Comparison of ENCODE assay signal across 8 cellular contexts in genomic region chr11:102341844-102342318, GRCh38. TPM values are rescaled to one million over a fixed set of nuclear protein-coding genes. Genes with fewer than 3 reads are reported as not detected.
DNase-seq lines count a peak whose midpoint lies in the region; ATAC-seq, FAIRE-seq and TF ChIP-seq lines count a peak whose summit lies in the region.

No MANE protein-coding gene starts in this region.

- H3F3A ChIP-seq in GM23248 (ENCODE audit: insufficient read depth) = peaks cover 21% of the 10 kb centered on the region
- H3F3A ChIP-seq in MM.1S (ENCODE audit: insufficient read depth, low read length) = peaks cover 14% of the 10 kb centered on the region

- no peak for TF ChIP-seq POLR2A in gastroesophageal sphincter (IDR thresholded peaks at IDR 0.05)

- intact Hi-C loops in pancreas (cut with DNase I) = loop anchor here in 1 of 3 donors (5.0 kb wide), 1 partner anchor 155 kb away; no protein-coding TSS in a partner anchor

- peak; percentile 9 for FAIRE-seq in pancreas (lab: Jason Lieb, UNC)

- H3K9me2 ChIP-seq in GM23248 (ENCODE audit: insufficient read depth) = no peaks in the 10 kb centered on the region
- H3K9me2 ChIP-seq in MM.1S (replicated peaks; ENCODE audit: insufficient read depth, low read length) = no peaks in the 10 kb centered on the region

- H3K27me3 ChIP-seq in GM23248 (replicated peaks; ENCODE audit: insufficient read depth) = no peaks in the 10 kb centered on the region
- H3K27me3 ChIP-seq in MM.1S (replicated peaks; ENCODE audit: insufficient read depth, low read length) = no peaks in the 10 kb centered on the region
- H3K27me3 ChIP-seq in SJCRH30 = no peaks in the 10 kb centered on the region
- H3K27me3 ChIP-seq in gastroesophageal sphincter = no peaks in the 10 kb centered on the region
- no peaks in the 10 kb centered on the region for H3K27me3 ChIP-seq in pancreas

- H3K4me1 ChIP-seq in GM23248 (ENCODE audit: insufficient read depth) (peaks cover 21% of the 10 kb centered on the region), MM.1S (ENCODE audit: low read length) (peaks cover 8% of the 10 kb centered on the region; the same call in 1 of the 2 replicates), SJCRH30 (no peaks in the 10 kb centered on the region), gastroesophageal sphincter (peaks cover 5 to 10% (median 6%) of the 10 kb centered on the region in 3 donors), pancreas (peaks cover 0 to 8% (median 0%) of the 10 kb centered on the region in 3 donors)

- H3K9me3 ChIP-seq in GM23248 (ENCODE audit: low read depth) (no peaks in the 10 kb centered on the region), MM.1S (replicated peaks; ENCODE audit: insufficient read depth, low read length) (no peaks in the 10 kb centered on the region), SJCRH30 (replicated peaks) (no peaks in the 10 kb centered on the region), gastroesophageal sphincter (no peaks in the 10 kb centered on the region), pancreas (no peaks in the 10 kb centered on the region)

- no peaks in the 10 kb centered on the region for H4K20me1 ChIP-seq in GM23248 (ENCODE audit: insufficient read depth)
- no peaks in the 10 kb centered on the region for H4K20me1 ChIP-seq in MM.1S (ENCODE audit: insufficient read depth, low read length)

- H3K79me2 ChIP-seq in GM23248 (ENCODE audit: insufficient read depth) (0 out of 2 replicates have a peak, but pooled peaks cover 3% of the 10 kb centered on the region), MM.1S (ENCODE audit: low read length) (0 out of 2 replicates have a peak, but pooled peaks cover 8% of the 10 kb centered on the region)

- no peak overlapping the region for H3K4me2 ChIP-seq in GM23248 (ENCODE audit: unreplicated experiment)
- no peak overlapping the region for H3K4me2 ChIP-seq in MM.1S (ENCODE audit: low read depth, low read length)

- H3K27ac ChIP-seq in GM23248 = no peak overlapping the region
- H3K27ac ChIP-seq in MM.1S (ENCODE audit: low read length) = no peak overlapping the region
- H3K27ac ChIP-seq in SJCRH30 = no peak overlapping the region
- no peak overlapping the region for H3K27ac ChIP-seq in gastroesophageal sphincter
- no peak overlapping the region for H3K27ac ChIP-seq in pancreas

- peak; percentile 92 for TF ChIP-seq CTCF in MM.1S (IDR thresholded peaks at IDR 0.05; ENCODE audit: low read length)
- peak; percentile 73 to 83 (median 76) for TF ChIP-seq CTCF in gastroesophageal sphincter (IDR thresholded peaks at IDR 0.05)
- peak; percentile 54 to 67 (median 66) for TF ChIP-seq CTCF in pancreas (IDR thresholded peaks at IDR 0.05)

- H2AFZ ChIP-seq in GM23248 (peak overlapping the region; percentile 53), MM.1S (ENCODE audit: low read length) (no peak overlapping the region)

- H3K9ac ChIP-seq in GM23248 (no peak overlapping the region), MM.1S (ENCODE audit: low read length) (no peak overlapping the region)

- WGBS in GM23248 (ENCODE audit: low coverage in 1 of 2, low lambda C conversion rate in 2 of 2, missing lambda C conversion rate in 2 of 2), 2 experiments = 90 to 92% methylated on average over 1 of the region's 1 CpG
- WGBS in gastroesophageal sphincter (ENCODE audit: low coverage in 1 of 2), 2 donors = 33% methylated on average over 1 of the region's 1 CpG; no CpG with 5 or more reads in 1 of the 2 donors
- 2 to 7% methylated on average over 1 of the region's 1 CpG for WGBS in pancreas, 2 donors

- in situ Hi-C loops in GM23248 (cut with MboI) = no loop called here

- DNase-seq in EH (ENCODE audit: low read depth) (peak; percentile 83), GM23248 (peak; percentile 90), MM.1S (peak; percentile 78), SJCRH30 (peak; percentile 65 to 84), pancreas (peak in 4 of 6 donors; percentile 59 to 79 (median 70)), cortex of kidney (lab: John Stamatoyannopoulos, UW) (no peak)
- DNase-seq in activated naive CD4-positive, alpha-beta T cell treated with Interleukin-2 at 50 U/mL for 16 hours = peak; percentile 68

- no peak overlapping the region for H3K4me3 ChIP-seq in GM23248
- H3K4me3 ChIP-seq in MM.1S (ENCODE audit: low read length) = no peak overlapping the region
- no peak overlapping the region for H3K4me3 ChIP-seq in SJCRH30
- no peak overlapping the region for H3K4me3 ChIP-seq in gastroesophageal sphincter
- H3K4me3 ChIP-seq in pancreas = no peak overlapping the region

- no peak for TF ChIP-seq EP300 in gastroesophageal sphincter (IDR thresholded peaks at IDR 0.05)

- no peaks in the 10 kb centered on the region for H3K36me3 ChIP-seq in GM23248 (ENCODE audit: low read depth)
- H3K36me3 ChIP-seq in MM.1S (replicated peaks; ENCODE audit: insufficient read depth, low read length) = no peaks in the 10 kb centered on the region; the same call in 1 of the 2 replicates
- H3K36me3 ChIP-seq in SJCRH30 = no peaks in the 10 kb centered on the region
- peaks cover 0 to 21% of the 10 kb centered on the region in 2 donors for H3K36me3 ChIP-seq in gastroesophageal sphincter
- H3K36me3 ChIP-seq in pancreas = no peaks in the 10 kb centered on the region

- ATAC-seq in gastroesophageal sphincter (peak; percentile 58), pancreas (peak; percentile 58 to 80 (median 77))

RNA-seq across cellular contexts. Expression of gene BIRC2, which starts 5.1 kb away (rescaled TPM):
- 73.7 and 104 TPM in 2 replicates for total RNA-seq in GM23248 (2014; rRNA removed; shearing (Covaris generic))
- polyA plus RNA-seq in GM23248 (2016; fragmentation: Nextera tagmentation; extraction: Ambion mirVana) (60.7 and 63.2 TPM in 2 replicates), pancreas (10 to 100 TPM; 20.3 to 23.0 TPM)
- total RNA-seq in SJCRH30 (2014; rRNA removed; shearing (Covaris generic)) = 26.7 and 27.1 TPM in 2 replicates
- total RNA-seq in gastroesophageal sphincter (10 to 100 TPM; 22.4 to 58.2 (median 34.0) TPM), pancreas (10 to 100 TPM; 20.2 to 39.1 (median 24.7) TPM)

RNA-seq across cellular contexts. Expression of gene BIRC3, which starts 24.6 kb away (rescaled TPM):
- total RNA-seq in GM23248 (2014; rRNA removed; shearing (Covaris generic)) = 0.89 and 0.97 TPM in 2 replicates
- polyA plus RNA-seq in GM23248 (2016; fragmentation: Nextera tagmentation; extraction: Ambion mirVana) = 0.57 and 0.79 TPM in 2 replicates
- 0.08 TPM in 1 of 2 replicates, not detected in the other for total RNA-seq in SJCRH30 (2014; rRNA removed; shearing (Covaris generic))
- 10 to 100 TPM; 10.6 to 19.0 (median 14.0) TPM for total RNA-seq in gastroesophageal sphincter
- 10 to 100 TPM in 2 of 6 donors, 1 to 10 TPM in 4; 4.8 to 47.3 (median 8.5) TPM for total RNA-seq in pancreas
- 1 to 10 TPM; 5.4 to 8.9 TPM for polyA plus RNA-seq in pancreas
